ENCODE assay signal across 8 cellular contexts in genomic region chr6:49462927-49463611, GRCh38. TPM values are rescaled to one million over a fixed set of nuclear protein-coding genes. Genes with fewer than 3 reads are reported as not detected.
DNase-seq lines count a peak whose midpoint lies in the region; ATAC-seq and TF ChIP-seq lines count a peak whose summit lies in the region.

Gene CENPQ, plus strand, starts transcription at chr6:49463370. Its CDS starts 6,807 bp downstream, at chr6:49470177.
Gene MMUT, minus strand, starts transcription at chr6:49463253. Its CDS starts 3,787 bp downstream, at chr6:49459466.

- ATAC-seq in GM19324 (IDR thresholded peaks at IDR 0.05; ENCODE audit: low FRiP score, unreplicated experiment) (peak; percentile 100), HG03469 (IDR thresholded peaks at IDR 0.05; ENCODE audit: unreplicated experiment) (peak; percentile 93), left colon (peak; percentile 100)

- peak within 1 kb of the TSS; percentile 84 to 100 for H3K9ac ChIP-seq in colonic mucosa (ENCODE audit: low read depth in 2 of 2, low read length in 2 of 2)

- peak within 1 kb of the TSS; percentile 6 for H3K27ac ChIP-seq in colonic mucosa

- H3K27ac Mint-ChIP-seq in activated CD4-positive, alpha-beta T cell treated with anti-CD3 and anti-CD28 coated beads, Interleukin-2, amount 10 ng/mL, durations not matched to agents 24 days and 14 days = peak within 1 kb of the TSS; percentile 92

- peak within 1 kb of the TSS; percentile 96 for H3K4me3 Mint-ChIP-seq in activated CD4-positive, alpha-beta T cell treated with anti-CD3 and anti-CD28 coated beads, Interleukin-2, amount 10 ng/mL, durations not matched to agents 24 days and 14 days

- H3K27me3 Mint-ChIP-seq in activated CD4-positive, alpha-beta T cell treated with anti-CD3 and anti-CD28 coated beads, Interleukin-2, amount 10 ng/mL, durations not matched to agents 24 days and 14 days = no peaks in the 10 kb centered on the region

- no peaks in the 10 kb centered on the region for H3K27me3 ChIP-seq in BJ (ENCODE audit: control insufficient read depth, insufficient read depth, low read length)
- no peaks in the 10 kb centered on the region for H3K27me3 ChIP-seq in colonic mucosa

- H3K4me3 ChIP-seq in BJ (ENCODE audit: low read depth, low read length) (peak within 1 kb of the TSS; percentile 55), colonic mucosa (peak within 1 kb of the TSS; percentile 44)

- POLR2A ChIA-PET in BJ (lab: Charles Lee) = no interaction called here

- peak; percentile 71 for DNase-seq in BJ (ENCODE audit: low read depth)
- peak; percentile 93 for DNase-seq in NCI-H526 treated with DMSO at 0.1 percent for 48 hours (lab: John Stamatoyannopoulos, UW)
- peak; percentile 98 for DNase-seq in activated CD4-positive, alpha-beta T cell treated with anti-CD3 and anti-CD28 coated beads, Interleukin-2, amount 10 ng/mL, durations not matched to agents 24 days and 14 days
- DNase-seq in colonic mucosa = peak; percentile 97
- DNase-seq in left colon = peak; percentile 95
- DNase-seq in stimulated activated CD4-positive, alpha-beta T cell treated with anti-CD3 and anti-CD28 coated beads, Interleukin-1b, Interleukin-23, amount 100 ng/mL, for 48 hours = peak; percentile 90

- intact Hi-C loops in activated CD4-positive, alpha-beta T cell treated with anti-CD3 and anti-CD28 coated beads, Interleukin-2, amount 10 ng/mL, durations not matched to agents 24 days and 14 days (cut with micrococcal nuclease) = loop anchor here (2.0 kb wide), 1 partner anchor 88 kb away; the partner anchor contains the start of gene C6orf141
- intact Hi-C loops in colonic mucosa (cut with DNase I) (no loop called here), left colon (cut with DNase I, micrococcal nuclease) (no loop called here)

- H3K36me3 ChIP-seq in BJ (ENCODE audit: control insufficient read depth, insufficient read depth, low read length) = no peaks in the 10 kb centered on the region; the same call in 1 of the 2 replicates
- no peaks in the 10 kb centered on the region for H3K36me3 ChIP-seq in colonic mucosa

- H3K9me3 ChIP-seq in colonic mucosa = no peaks in the 10 kb centered on the region

- H3K36me3 Mint-ChIP-seq in activated CD4-positive, alpha-beta T cell treated with anti-CD3 and anti-CD28 coated beads, Interleukin-2, amount 10 ng/mL, durations not matched to agents 24 days and 14 days (ENCODE audit: low read depth) = peaks cover 6% of the 10 kb centered on the region

- H3K4me1 Mint-ChIP-seq in activated CD4-positive, alpha-beta T cell treated with anti-CD3 and anti-CD28 coated beads, Interleukin-2, amount 10 ng/mL, durations not matched to agents 24 days and 14 days = peaks cover 47% of the 10 kb centered on the region

- H3K4me1 ChIP-seq in colonic mucosa = peaks cover 6% of the 10 kb centered on the region

- H3K9me3 Mint-ChIP-seq in activated CD4-positive, alpha-beta T cell treated with anti-CD3 and anti-CD28 coated beads, Interleukin-2, amount 10 ng/mL, durations not matched to agents 24 days and 14 days = no peaks in the 10 kb centered on the region

- CTCF ChIA-PET in BJ (lab: Yijun Ruan, JAX) = no interaction called here

- TF ChIP-seq CTCF in BJ (IDR thresholded peaks at IDR 0.05; ENCODE audit: insufficient read depth, low read depth, low read length) (no peak), colonic mucosa (IDR thresholded peaks at IDR 0.05) (no peak)

RNA-seq across cellular contexts. Expression of gene CENPQ, which starts in this region (rescaled TPM):
- polyA plus RNA-seq in BJ (2011; rRNA removed) = 2.1 and 4.7 TPM in 2 replicates
- 0.26 and 0.33 TPM in 2 replicates for polyA minus RNA-seq in BJ (2011; rRNA and poly(A)+ RNA removed)
- 16.4 and 18.6 TPM in 2 replicates for total RNA-seq in activated CD4-positive, alpha-beta T cell treated with anti-CD3 and anti-CD28 coated beads, Interleukin-2, amount 10 ng/mL, durations not matched to agents 24 days and 14 days
- 1 to 10 TPM; 3.7 to 3.9 TPM for total RNA-seq in colonic mucosa
- total RNA-seq in left colon = 1 to 10 TPM; 2.0 to 2.5 TPM

RNA-seq across cellular contexts. Expression of gene MMUT, which starts in this region (rescaled TPM):
- 10.2 and 18.7 TPM in 2 replicates for polyA plus RNA-seq in BJ (2011; rRNA removed)
- polyA minus RNA-seq in BJ (2011; rRNA and poly(A)+ RNA removed) = 6.4 and 8.1 TPM in 2 replicates
- total RNA-seq in activated CD4-positive, alpha-beta T cell treated with anti-CD3 and anti-CD28 coated beads, Interleukin-2, amount 10 ng/mL, durations not matched to agents 24 days and 14 days = 12.4 and 13.1 TPM in 2 replicates
- total RNA-seq in colonic mucosa (10 to 100 TPM; 23.2 to 56.5 TPM), left colon (10 to 100 TPM; 42.3 to 55.0 TPM)

Comparison
In these comparisons a context has a peak if more than half of its experiments do, and no peak if none do; other contexts are left out.
1. Peak in every context shown above with its lines: DNase-seq, ATAC-seq, H3K4me3 ChIP-seq and H3K27ac ChIP-seq.